In the genomic region with DNA sequence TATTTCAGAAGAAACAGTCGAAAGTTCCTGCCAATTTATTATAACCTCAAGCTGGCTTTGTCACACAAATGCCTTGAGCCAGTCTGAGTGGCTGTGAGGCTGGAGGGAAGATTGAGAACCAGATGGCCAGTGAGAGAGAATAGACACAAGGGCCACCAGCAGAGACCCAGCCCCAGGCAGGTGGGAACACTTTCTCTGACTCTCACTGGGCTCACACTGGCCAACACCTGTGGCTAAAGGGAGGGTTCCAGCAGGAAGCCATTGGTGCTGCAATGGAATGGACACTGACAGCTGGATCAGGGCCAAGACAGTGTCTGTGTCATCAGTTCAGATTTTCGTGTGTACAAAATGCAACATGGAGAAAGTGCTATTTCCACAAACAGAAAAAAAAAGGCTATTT, we compare ENCODE assay signal across 23 cellular contexts. TPM values are rescaled to one million over a fixed set of nuclear protein-coding genes. Genes with fewer than 3 reads are reported as not detected.
"Had no signal": no experiment of that assay in that cellular context is flagged by ENCODE, and none has a peak within 500 bp of the region (broad histone marks: within the 10 kb centered on the region; RNA-seq: fewer than 3 reads in every experiment).

No MANE protein-coding gene starts in this region.

- H3K27ac ChIP-seq: epithelial cell of prostate, thoracic aorta, upper lobe of left lung, VCaP had no signal

- DNase-seq: activated effector memory CD4-positive, alpha-beta T cell treated with Interleukin-2 at 50 U/mL for 16 hours; activated naive CD4-positive, alpha-beta T cell treated with anti-CD3 and anti-CD28 coated beads for 36 hours; activated naive CD8-positive, alpha-beta T cell treated with anti-CD3 and anti-CD28 coated beads, Interleukin-2, amount 10 ng/mL, durations not matched to agents 7 days and 5 days; activated T-cell treated with anti-CD3 and anti-CD28 coated beads, Interleukin-2, amount 50 U/mL, for 72 hours; amniotic stem cell; cerebellar nuclear complex; foreskin fibroblast; left colon; mesendoderm; naive thymus-derived CD4-positive, alpha-beta T cell; occipital lobe; retina; stimulated activated CD4-positive, alpha-beta T cell treated with anti-CD3 and anti-CD28 coated beads, Interleukin-2, amount 100 ng/mL, for 48 hours; stimulated activated CD8-positive, alpha-beta memory T cell treated with anti-CD3 and anti-CD28 coated beads, Interleukin-4, amount 100 ng/mL, for 48 hours; stimulated activated naive CD4-positive, alpha-beta T cell; T-cell; upper lobe of left lung had no signal

- ATAC-seq: activated T-cell treated with anti-CD3 and anti-CD28 coated beads, Interleukin-2, amount 50 U/mL, for 72 hours; left colon; naive thymus-derived CD4-positive, alpha-beta T cell; T-cell had no signal

- H3K4me3 ChIP-seq: thoracic aorta, upper lobe of left lung had no signal

- H3K9me3 ChIP-seq: thoracic aorta, upper lobe of left lung had no signal

- H3K36me3 ChIP-seq: thoracic aorta, upper lobe of left lung had no signal

RNA-seq across cellular contexts. Expression of a gene that starts 29.9 kb away (rescaled TPM):
- total RNA-seq: bronchial epithelial cell, fibroblast of lung, neural crest cell had no signal
